8 cellular contexts compared by ENCODE assay signal in genomic region chr12:28497889-28498411, GRCh38.
DNase-seq lines count a peak whose midpoint lies in the region; ATAC-seq and TF ChIP-seq lines count a peak whose summit lies in the region.

No MANE protein-coding gene starts in this region.

- H3K4me1 Mint-ChIP-seq in activated T-cell treated with anti-CD3 and anti-CD28 coated beads, Interleukin-2, amount 50 U/mL, for 24 hours (ENCODE audit: low read depth), result peaks cover 23% of the 10 kb centered on the region
- H3K4me1 Mint-ChIP-seq in activated naive CD8-positive, alpha-beta T cell (ENCODE audit: low read depth), result peaks cover 20% of the 10 kb centered on the region

- CTCF ChIA-PET in A673 (lab: Charles Lee), result no interaction called here

- TF ChIP-seq EP300 in transverse colon (IDR thresholded peaks at IDR 0.05; ENCODE audit: low read depth), result no peak

- POLR2A ChIA-PET in A673 (lab: Charles Lee; ENCODE audit: low non-redundant PET), result no interaction called here

- H3K27ac ChIP-seq in transverse colon (no peak overlapping the region), A673 (ENCODE audit: low read depth, low read length, poor library complexity, severe bottlenecking) (no peak overlapping the region)

- in situ Hi-C loops in transverse colon (cut with MboI; ENCODE audit: low pct_ligation_motif_present in 1 of 4, low pct_unique_long_range_greater_than_20kb in 1 of 4, low sequenced_read_pairs in 3 of 4), result no loop called here

- H3K36me3 Mint-ChIP-seq in activated T-cell treated with anti-CD3 and anti-CD28 coated beads, Interleukin-2, amount 50 U/mL, for 24 hours (ENCODE audit: low read depth), result peaks cover 51% of the 10 kb centered on the region
- H3K36me3 Mint-ChIP-seq in activated naive CD8-positive, alpha-beta T cell, result peaks cover 42% of the 10 kb centered on the region

- H3K27ac Mint-ChIP-seq in activated T-cell treated with anti-CD3 and anti-CD28 coated beads, Interleukin-2, amount 50 U/mL, for 24 hours, result peak overlapping the region; percentile 72
- H3K27ac Mint-ChIP-seq in activated naive CD8-positive, alpha-beta T cell, result peak overlapping the region; percentile 66

- no peaks in the 10 kb centered on the region for H3K9me3 Mint-ChIP-seq in activated T-cell treated with anti-CD3 and anti-CD28 coated beads, Interleukin-2, amount 50 U/mL, for 24 hours
- H3K9me3 Mint-ChIP-seq in activated naive CD8-positive, alpha-beta T cell (ENCODE audit: low read depth), result no peaks in the 10 kb centered on the region

- H3K36me3 ChIP-seq in transverse colon, result no peaks in the 10 kb centered on the region
- H3K36me3 ChIP-seq in A673 (ENCODE audit: insufficient read depth, low read length, poor library complexity, severe bottlenecking), result no peaks in the 10 kb centered on the region

- BruUV-seq in A673 (replicated peaks; lab: Mats Ljungman, UMichigan), result no TSS peak

- TF ChIP-seq CTCF in transverse colon (IDR thresholded peaks at IDR 0.05), result no peak
- TF ChIP-seq CTCF in A673 (conservative IDR thresholded peaks at IDR 0.05; ENCODE audit: low read depth, low read length), result no peak

- intact Hi-C loops in transverse colon (cut with DNase I; ENCODE audit: low total_unique reads) (no loop called here), A673 (cut with micrococcal nuclease; ENCODE audit: unreplicated experiment) (no loop called here)

- ATAC-seq in HG03045 (IDR thresholded peaks at IDR 0.05; ENCODE audit: unreplicated experiment), result peak; percentile 79
- ATAC-seq in stimulated activated naive CD8-positive, alpha-beta T cell treated with anti-CD3 and anti-CD28 coated beads, Interleukin-15, Interleukin-2, amounts not matched to agents 100 U/mL and 50 U/mL, for 24 hours, result peak; percentile 96

- H3K4me1 ChIP-seq in transverse colon (no peaks in the 10 kb centered on the region), A673 (ENCODE audit: insufficient read depth, low read length, poor library complexity, severe bottlenecking) (no peaks in the 10 kb centered on the region)

- DNase-seq in activated T-cell treated with anti-CD3 and anti-CD28 coated beads, Interleukin-2, amount 50 U/mL, for 24 hours, result no peak
- no peak for DNase-seq in activated T-cell treated with anti-CD3 and anti-CD28 coated beads, Interleukin-2, amount 50 U/mL, for 48 hours
- DNase-seq in stimulated activated naive CD8-positive, alpha-beta T cell treated with anti-CD3 and anti-CD28 coated beads, Interleukin-15, Interleukin-2, amounts not matched to agents 100 U/mL and 50 U/mL, for 24 hours, result no peak
- DNase-seq in transverse colon (no peak), iPS-NIHi7 (ENCODE audit: extremely low spot score) (no peak), A673 (ENCODE audit: low spot score) (no peak)

- H3K9me3 ChIP-seq in transverse colon, result no peaks in the 10 kb centered on the region
- H3K9me3 ChIP-seq in A673 (ENCODE audit: low read depth, low read length, poor library complexity, severe bottlenecking), result no peaks in the 10 kb centered on the region

- H3K4me3 ChIP-seq in transverse colon (no peak overlapping the region), A673 (ENCODE audit: low read depth, low read length, poor library complexity, severe bottlenecking) (no peak overlapping the region)

- no peak overlapping the region for H3K4me3 Mint-ChIP-seq in activated T-cell treated with anti-CD3 and anti-CD28 coated beads, Interleukin-2, amount 50 U/mL, for 24 hours
- peak overlapping the region; percentile 15 for H3K4me3 Mint-ChIP-seq in activated naive CD8-positive, alpha-beta T cell

- no peaks in the 10 kb centered on the region for H3K27me3 Mint-ChIP-seq in activated T-cell treated with anti-CD3 and anti-CD28 coated beads, Interleukin-2, amount 50 U/mL, for 24 hours
- no peaks in the 10 kb centered on the region for H3K27me3 Mint-ChIP-seq in activated naive CD8-positive, alpha-beta T cell

- no peak for TF ChIP-seq POLR2A in transverse colon (IDR thresholded peaks at IDR 0.05)

- H3K27me3 ChIP-seq in transverse colon (no peaks in the 10 kb centered on the region), A673 (replicated peaks; ENCODE audit: insufficient read depth, low read depth, low read length, poor library complexity) (no peaks in the 10 kb centered on the region)
